ENCODE assay signal across 8 cellular contexts in genomic region chr3:187368765-187369450, GRCh38. TPM values are rescaled to one million over a fixed set of nuclear protein-coding genes. Genes with fewer than 3 reads are reported as not detected.
DNase-seq lines count a peak whose midpoint lies in the region; ATAC-seq and TF ChIP-seq lines count a peak whose summit lies in the region.

No MANE protein-coding gene starts in this region.

- H3K27ac Mint-ChIP-seq in activated naive CD4-positive, alpha-beta T cell treated with anti-CD3 and anti-CD28 coated beads, Interleukin-2, amount 50 U/mL, for 72 hours, result peak overlapping the region; percentile 92 to 99

- peaks cover 21 to 29% of the 10 kb centered on the region in 2 donors for H3K36me3 Mint-ChIP-seq in activated naive CD4-positive, alpha-beta T cell treated with anti-CD3 and anti-CD28 coated beads, Interleukin-2, amount 50 U/mL, for 72 hours

- H3K36me3 ChIP-seq in liver (ENCODE audit: control insufficient read depth in 4 of 4, insufficient read depth in 3 of 4, low read depth in 1 of 4, low read length in 3 of 4) (peaks cover 0 to 14% (median 9%) of the 10 kb centered on the region in 4 donors), urinary bladder (ENCODE audit: insufficient read depth) (no peaks in the 10 kb centered on the region)

- peaks cover 2 to 21% (median 10%) of the 10 kb centered on the region in 4 donors for H3K4me1 ChIP-seq in liver (ENCODE audit: control insufficient read depth in 4 of 4, insufficient read depth in 4 of 4, low read length in 3 of 4)
- no peaks in the 10 kb centered on the region for H3K4me1 ChIP-seq in urinary bladder (ENCODE audit: insufficient read depth)

- H3K27ac ChIP-seq in liver (ENCODE audit: low read depth in 1 of 2, low read length in 2 of 2) (peak overlapping the region; percentile 94 to 95), urinary bladder (ENCODE audit: low read depth) (peak overlapping the region; percentile 95)

- no peaks in the 10 kb centered on the region for H3K27me3 ChIP-seq in liver (ENCODE audit: control insufficient read depth in 4 of 4, insufficient read depth in 4 of 4, low read length in 3 of 4)

- H3K4me3 ChIP-seq in liver (ENCODE audit: low read depth in 1 of 3, low read length in 3 of 3) (peak overlapping the region; percentile 42 to 90 (median 71)), urinary bladder (ENCODE audit: low read depth, low read length) (peak overlapping the region; percentile 54)

- ATAC-seq in GM18867 (IDR thresholded peaks at IDR 0.05; ENCODE audit: unreplicated experiment) (peak; percentile 30), HG03175 (IDR thresholded peaks at IDR 0.05; ENCODE audit: unreplicated experiment) (peak; percentile 28)
- ATAC-seq in activated naive CD4-positive, alpha-beta T cell treated with anti-CD3 and anti-CD28 coated beads, Interleukin-2, amount 50 U/mL, for 72 hours, result peak; percentile 27 to 66

- 12% methylated on average over 4 of the region's 4 CpGs for WGBS in liver
- WGBS in urinary bladder, result 46% methylated on average over 4 of the region's 4 CpGs

- no peak for TF ChIP-seq RAD21 in liver (IDR thresholded peaks at IDR 0.05)

- H3K9me3 ChIP-seq in liver (ENCODE audit: control insufficient read depth in 4 of 4, low read length in 3 of 4), result no peaks in the 10 kb centered on the region

- TF ChIP-seq CTCF in liver (IDR thresholded peaks at IDR 0.05; ENCODE audit: low read depth, low read length, missing input control), result no peak

- peaks cover 0 to 11% of the 10 kb centered on the region in 2 donors for H3K9me3 Mint-ChIP-seq in activated naive CD4-positive, alpha-beta T cell treated with anti-CD3 and anti-CD28 coated beads, Interleukin-2, amount 50 U/mL, for 72 hours

- no peak for DNase-seq in activated naive CD4-positive, alpha-beta T cell treated with anti-CD3 and anti-CD28 coated beads, Interleukin-2, amount 50 U/mL, for 72 hours (ENCODE audit: low spot score in 2 of 2)
- DNase-seq in ecto neural progenitor cell (ENCODE audit: low spot score) (no peak), KG1 (lab: John Stamatoyannopoulos, UW) (no peak), HuH-7.5 (ENCODE audit: low spot score) (no peak)

- peak overlapping the region; percentile 98 to 100 for H3K9ac ChIP-seq in liver (ENCODE audit: low read depth in 1 of 2, low read length in 2 of 2)

TF ChIP-seq in liver, 16 proteins besides CTCF, POLR2A, EP300 and RAD21:
- TF ChIP-seq FOXA2 (IDR thresholded peaks at IDR 0.05) (no peak), TAF1 (conservative IDR thresholded peaks at IDR 0.05) (no peak), HNF4A (conservative IDR thresholded peaks at IDR 0.05) (no peak), SP1 (IDR thresholded peaks at IDR 0.05) (no peak), GABPA (IDR thresholded peaks at IDR 0.05 in 1 of 2, conservative IDR thresholded peaks at IDR 0.05 in 1 of 2) (no peak), NR2F2 (IDR thresholded peaks at IDR 0.05) (no peak), ZBTB33 (IDR thresholded peaks at IDR 0.05) (no peak), JUND (IDR thresholded peaks at IDR 0.05) (no peak), YY1 (IDR thresholded peaks at IDR 0.05) (no peak)
- TF ChIP-seq, protein P1, sequence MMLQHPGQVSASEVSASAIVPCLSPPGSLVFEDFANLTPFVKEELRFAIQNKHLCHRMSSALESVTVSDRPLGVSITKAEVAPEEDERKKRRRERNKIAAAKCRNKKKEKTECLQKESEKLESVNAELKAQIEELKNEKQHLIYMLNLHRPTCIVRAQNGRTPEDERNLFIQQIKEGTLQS (IDR thresholded peaks at IDR 0.05), result no peak

RNA-seq across cellular contexts. Expression of gene RTP4, which starts 0.7 kb away (rescaled TPM):
- 1 to 10 TPM; 1.3 to 3.6 TPM for total RNA-seq in activated naive CD4-positive, alpha-beta T cell treated with anti-CD3 and anti-CD28 coated beads, Interleukin-2, amount 50 U/mL, for 72 hours
- 1 to 10 TPM in 1 of 2 donors, under 1 TPM in 1; 0.93 to 1.8 TPM for total RNA-seq in liver
- 1 to 10 TPM; 2.3 to 3.4 TPM for polyA plus RNA-seq in liver
- total RNA-seq in urinary bladder, result 2.5 TPM
- polyA plus RNA-seq in urinary bladder, result 2.7 TPM
